Comparison of ENCODE assay signal across 11 cellular contexts in the genomic region with DNA sequence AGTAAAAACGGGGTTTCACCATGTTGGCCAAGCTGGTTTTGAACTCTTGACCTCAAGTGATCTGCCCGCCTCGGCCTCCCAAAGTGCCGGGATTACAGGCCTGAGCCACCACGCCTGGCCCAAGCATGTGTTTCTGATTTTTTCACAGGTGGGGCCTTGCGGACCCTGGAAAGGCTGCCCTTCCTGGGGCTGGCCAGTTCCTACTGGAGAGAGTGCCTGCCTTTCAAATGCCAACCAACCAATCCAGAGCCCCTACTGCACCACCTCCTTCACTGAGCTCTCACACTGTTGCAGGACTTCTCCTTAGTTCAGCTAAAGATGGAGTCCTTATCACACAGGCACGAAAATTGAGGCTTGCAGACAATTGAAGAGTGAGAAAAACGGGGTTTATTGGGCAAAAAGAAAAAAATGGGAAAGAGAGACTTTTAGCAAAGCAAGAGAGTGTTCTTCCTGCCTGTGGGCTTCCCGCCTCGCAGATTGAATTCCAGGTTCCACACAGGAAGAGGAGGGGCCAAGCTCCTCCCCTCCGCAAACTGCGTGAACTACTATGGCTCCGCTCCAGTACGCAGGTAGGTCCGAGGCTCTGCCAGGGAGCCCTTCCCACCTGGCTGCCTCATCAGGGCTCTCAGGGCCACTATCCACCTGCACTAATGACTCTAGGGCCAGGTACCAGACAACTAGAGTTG.
"Had no signal": no experiment of that assay in that cellular context is flagged by ENCODE, and none has a peak within 500 bp of the region (broad histone marks: within the 10 kb centered on the region; RNA-seq: fewer than 3 reads in every experiment).

No MANE protein-coding gene starts in this region.

- H3K27me3 ChIP-seq: brain microvascular endothelial cell, esophagus muscularis mucosa, tibial artery, vagina had no signal

- H3K4me1 Mint-ChIP-seq: naive thymus-derived CD8-positive, alpha-beta T cell had no signal

- H3K36me3 Mint-ChIP-seq: naive thymus-derived CD8-positive, alpha-beta T cell had no signal

- H3K9me3 ChIP-seq: esophagus muscularis mucosa, mucosa of descending colon, tibial artery, vagina had no signal

- ATAC-seq: activated CD4-positive, CD25-positive, alpha-beta regulatory T cell treated with anti-CD3 and anti-CD28 coated beads, Interleukin-2, amount 50 U/mL, for 24 hours; left colon; mucosa of descending colon; naive thymus-derived CD8-positive, alpha-beta T cell had no signal

- H3K27ac ChIP-seq: brain microvascular endothelial cell, esophagus muscularis mucosa, tibial artery, vagina had no signal

- H3K27ac Mint-ChIP-seq: activated naive CD8-positive, alpha-beta T cell; naive thymus-derived CD8-positive, alpha-beta T cell had no signal

- H3K4me3 ChIP-seq: esophagus muscularis mucosa, lung, mucosa of descending colon, tibial artery, vagina had no signal

- H3K4me3 Mint-ChIP-seq: activated naive CD8-positive, alpha-beta T cell; naive thymus-derived CD8-positive, alpha-beta T cell had no signal

- H3K4me1 ChIP-seq: esophagus muscularis mucosa, tibial artery, vagina had no signal

- H3K9me3 Mint-ChIP-seq: naive thymus-derived CD8-positive, alpha-beta T cell had no signal

- H3K36me3 ChIP-seq: brain microvascular endothelial cell, esophagus muscularis mucosa, tibial artery, vagina had no signal

- DNase-seq: brain microvascular endothelial cell; glutamatergic neuron; left colon; mucosa of descending colon; naive thymus-derived CD8-positive, alpha-beta T cell; tibial artery had no signal
